In genomic region chr10:11307004-11307403, GRCh38 we compare ENCODE assay signal across 24 cellular contexts.
DNase-seq lines count a peak whose midpoint lies in the region; ATAC-seq and TF ChIP-seq lines count a peak whose summit lies in the region.
"Had no signal": no experiment of that assay in that cellular context is flagged by ENCODE, and none has a peak within 500 bp of the region (broad histone marks: within the 10 kb centered on the region; RNA-seq: fewer than 3 reads in every experiment).

No MANE protein-coding gene starts in this region.

- H3K27me3 ChIP-seq in neutrophil: no peaks in the 10 kb centered on the region
- H3K27me3 ChIP-seq: right atrium auricular region had no signal

- no peak overlapping the region for H3K4me3 ChIP-seq in neutrophil (ENCODE audit: low read depth in 1 of 2, low read length in 1 of 2)
- H3K4me3 ChIP-seq: mucosa of descending colon, right atrium auricular region had no signal

- POLR2A ChIA-PET in WTC11 (lab: Charles Lee): no interaction called here

- H3K4me1 Mint-ChIP-seq in central memory CD8-positive, alpha-beta T cell: peaks cover 80% of the 10 kb centered on the region
- peaks cover 4% of the 10 kb centered on the region for H3K4me1 Mint-ChIP-seq in WTC11
- H3K4me1 Mint-ChIP-seq: CD14-positive monocyte had no signal

- ATAC-seq in GM18505 (IDR thresholded peaks at IDR 0.05; ENCODE audit: unreplicated experiment): no peak
- no peak for ATAC-seq in central memory CD8-positive, alpha-beta T cell (replicated peaks; ENCODE audit: extremely low read depth, poor library complexity, severe bottlenecking)
- no peak for ATAC-seq in GM21576 (IDR thresholded peaks at IDR 0.05; ENCODE audit: unreplicated experiment)
- ATAC-seq in WTC11: no peak
- ATAC-seq: left colon, mucosa of descending colon had no signal

- H3K36me3 Mint-ChIP-seq in central memory CD8-positive, alpha-beta T cell (ENCODE audit: insufficient read depth): peaks cover 79% of the 10 kb centered on the region
- peaks cover 51% of the 10 kb centered on the region for H3K36me3 Mint-ChIP-seq in WTC11

- H3K27me3 Mint-ChIP-seq in central memory CD8-positive, alpha-beta T cell: no peaks in the 10 kb centered on the region
- no peaks in the 10 kb centered on the region; the same call in 1 of the 2 replicates for H3K27me3 Mint-ChIP-seq in WTC11 (ENCODE audit: low read depth)

- peak overlapping the region; percentile 95 for H3K27ac Mint-ChIP-seq in central memory CD8-positive, alpha-beta T cell (ENCODE audit: low read depth)
- H3K27ac Mint-ChIP-seq in WTC11: no peak overlapping the region
- H3K27ac Mint-ChIP-seq: CD14-positive monocyte had no signal

- TF ChIP-seq CTCF in neutrophil (IDR thresholded peaks at IDR 0.05): no peak
- no peak for TF ChIP-seq CTCF in WTC11 (IDR thresholded peaks at IDR 0.05)

- H3K4me1 ChIP-seq in neutrophil (ENCODE audit: control insufficient read depth in 1 of 2, insufficient read depth in 1 of 2, low read depth in 1 of 2, low read length in 1 of 2): no peaks in the 10 kb centered on the region
- H3K4me1 ChIP-seq: parathyroid adenoma, right atrium auricular region had no signal

- CTCF ChIA-PET in WTC11 (lab: Charles Lee): no interaction called here

- peaks cover 85% of the 10 kb centered on the region for H3K36me3 ChIP-seq in neutrophil

- no peaks in the 10 kb centered on the region for H3K9me3 Mint-ChIP-seq in central memory CD8-positive, alpha-beta T cell
- H3K9me3 Mint-ChIP-seq in WTC11: peaks cover 57% of the 10 kb centered on the region

- H3K27ac ChIP-seq in neutrophil: peak overlapping the region; percentile 3
- H3K27ac ChIP-seq: parathyroid adenoma, right atrium auricular region had no signal

- peak; percentile 53 for DNase-seq in activated CD8-positive, alpha-beta memory T cell treated with anti-CD3 and anti-CD28 coated beads for 24 hours
- DNase-seq in activated CD8-positive, alpha-beta memory T cell treated with anti-CD3 and anti-CD28 coated beads, Interleukin-2, amount 50 U/mL, for 48 hours: no peak
- DNase-seq in central memory CD8-positive, alpha-beta T cell (ENCODE audit: low spot score in 2 of 2): no peak
- DNase-seq in WTC11 (ENCODE audit: low spot score): no peak
- no peak for DNase-seq in NCI-H2196 treated with DMSO at 0.1 percent for 48 hours (lab: John Stamatoyannopoulos, UW; ENCODE audit: unreplicated experiment)
- DNase-seq: effector memory CD4-positive, alpha-beta T cell; erythroblast; hypothalamus; left colon; mucosa of descending colon; NCI-H1048; NCI-H2107; NCI-H446 treated with DMSO at 0.1 percent for 48 hours; NCI-H774; SHP77 treated with DMSO at 0.1 percent for 48 hours; small intestine; stimulated activated naive CD4-positive, alpha-beta T cell treated with Interleukin-2 at 50 U/mL for 16 hours; T-helper 9 cell had no signal

- H3K4me3 Mint-ChIP-seq in central memory CD8-positive, alpha-beta T cell: no peak overlapping the region
- H3K4me3 Mint-ChIP-seq in WTC11: no peak overlapping the region
- H3K4me3 Mint-ChIP-seq: CD14-positive monocyte had no signal

- no peaks in the 10 kb centered on the region for H3K9me3 ChIP-seq in neutrophil

- TF ChIP-seq POLR2A in GM18505 (IDR thresholded peaks at IDR 0.05; ENCODE audit: borderline replicate concordance, extremely low read depth, insufficient read depth, insufficient read length): peak; percentile 28

TF ChIP-seq in WTC11, 78 proteins besides CTCF, POLR2A, EP300 and RAD21 (continues in another document):
- TF ChIP-seq NR2C2 (CRISPR knock-in tag; IDR thresholded peaks at IDR 0.05): no peak
- TF ChIP-seq, protein P1, sequence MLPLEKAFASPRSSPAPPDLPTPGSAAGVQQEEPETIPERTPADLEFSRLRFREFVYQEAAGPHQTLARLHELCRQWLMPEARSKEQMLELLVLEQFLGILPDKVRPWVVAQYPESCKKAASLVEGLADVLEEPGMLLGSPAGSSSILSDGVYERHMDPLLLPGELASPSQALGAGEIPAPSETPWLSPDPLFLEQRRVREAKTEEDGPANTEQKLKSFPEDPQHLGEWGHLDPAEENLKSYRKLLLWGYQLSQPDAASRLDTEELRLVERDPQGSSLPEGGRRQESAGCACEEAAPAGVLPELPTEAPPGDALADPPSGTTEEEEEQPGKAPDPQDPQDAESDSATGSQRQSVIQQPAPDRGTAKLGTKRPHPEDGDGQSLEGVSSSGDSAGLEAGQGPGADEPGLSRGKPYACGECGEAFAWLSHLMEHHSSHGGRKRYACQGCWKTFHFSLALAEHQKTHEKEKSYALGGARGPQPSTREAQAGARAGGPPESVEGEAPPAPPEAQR (CRISPR knock-in tag; IDR thresholded peaks at IDR 0.05): no peak
- TF ChIP-seq, protein P2, sequence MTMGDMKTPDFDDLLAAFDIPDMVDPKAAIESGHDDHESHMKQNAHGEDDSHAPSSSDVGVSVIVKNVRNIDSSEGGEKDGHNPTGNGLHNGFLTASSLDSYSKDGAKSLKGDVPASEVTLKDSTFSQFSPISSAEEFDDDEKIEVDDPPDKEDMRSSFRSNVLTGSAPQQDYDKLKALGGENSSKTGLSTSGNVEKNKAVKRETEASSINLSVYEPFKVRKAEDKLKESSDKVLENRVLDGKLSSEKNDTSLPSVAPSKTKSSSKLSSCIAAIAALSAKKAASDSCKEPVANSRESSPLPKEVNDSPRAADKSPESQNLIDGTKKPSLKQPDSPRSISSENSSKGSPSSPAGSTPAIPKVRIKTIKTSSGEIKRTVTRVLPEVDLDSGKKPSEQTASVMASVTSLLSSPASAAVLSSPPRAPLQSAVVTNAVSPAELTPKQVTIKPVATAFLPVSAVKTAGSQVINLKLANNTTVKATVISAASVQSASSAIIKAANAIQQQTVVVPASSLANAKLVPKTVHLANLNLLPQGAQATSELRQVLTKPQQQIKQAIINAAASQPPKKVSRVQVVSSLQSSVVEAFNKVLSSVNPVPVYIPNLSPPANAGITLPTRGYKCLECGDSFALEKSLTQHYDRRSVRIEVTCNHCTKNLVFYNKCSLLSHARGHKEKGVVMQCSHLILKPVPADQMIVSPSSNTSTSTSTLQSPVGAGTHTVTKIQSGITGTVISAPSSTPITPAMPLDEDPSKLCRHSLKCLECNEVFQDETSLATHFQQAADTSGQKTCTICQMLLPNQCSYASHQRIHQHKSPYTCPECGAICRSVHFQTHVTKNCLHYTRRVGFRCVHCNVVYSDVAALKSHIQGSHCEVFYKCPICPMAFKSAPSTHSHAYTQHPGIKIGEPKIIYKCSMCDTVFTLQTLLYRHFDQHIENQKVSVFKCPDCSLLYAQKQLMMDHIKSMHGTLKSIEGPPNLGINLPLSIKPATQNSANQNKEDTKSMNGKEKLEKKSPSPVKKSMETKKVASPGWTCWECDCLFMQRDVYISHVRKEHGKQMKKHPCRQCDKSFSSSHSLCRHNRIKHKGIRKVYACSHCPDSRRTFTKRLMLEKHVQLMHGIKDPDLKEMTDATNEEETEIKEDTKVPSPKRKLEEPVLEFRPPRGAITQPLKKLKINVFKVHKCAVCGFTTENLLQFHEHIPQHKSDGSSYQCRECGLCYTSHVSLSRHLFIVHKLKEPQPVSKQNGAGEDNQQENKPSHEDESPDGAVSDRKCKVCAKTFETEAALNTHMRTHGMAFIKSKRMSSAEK (CRISPR knock-in tag; IDR thresholded peaks at IDR 0.05; ENCODE audit: borderline replicate concordance): no peak
- TF ChIP-seq, protein P3, sequence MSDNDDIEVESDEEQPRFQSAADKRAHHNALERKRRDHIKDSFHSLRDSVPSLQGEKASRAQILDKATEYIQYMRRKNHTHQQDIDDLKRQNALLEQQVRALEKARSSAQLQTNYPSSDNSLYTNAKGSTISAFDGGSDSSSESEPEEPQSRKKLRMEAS (CRISPR knock-in tag; IDR thresholded peaks at IDR 0.05): no peak
- TF ChIP-seq ZMAT4 (CRISPR knock-in tag; IDR thresholded peaks at IDR 0.05): no peak
- no peak for TF ChIP-seq ETV6 (CRISPR knock-in tag; IDR thresholded peaks at IDR 0.05)
- TF ChIP-seq, protein P4, sequence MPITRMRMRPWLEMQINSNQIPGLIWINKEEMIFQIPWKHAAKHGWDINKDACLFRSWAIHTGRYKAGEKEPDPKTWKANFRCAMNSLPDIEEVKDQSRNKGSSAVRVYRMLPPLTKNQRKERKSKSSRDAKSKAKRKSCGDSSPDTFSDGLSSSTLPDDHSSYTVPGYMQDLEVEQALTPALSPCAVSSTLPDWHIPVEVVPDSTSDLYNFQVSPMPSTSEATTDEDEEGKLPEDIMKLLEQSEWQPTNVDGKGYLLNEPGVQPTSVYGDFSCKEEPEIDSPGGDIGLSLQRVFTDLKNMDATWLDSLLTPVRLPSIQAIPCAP (CRISPR knock-in tag; IDR thresholded peaks at IDR 0.05): no peak
- no peak for TF ChIP-seq SOX15 (CRISPR knock-in tag; IDR thresholded peaks at IDR 0.05)
- TF ChIP-seq PRDM15 (CRISPR knock-in tag; IDR thresholded peaks at IDR 0.05): no peak
